In the genomic region with DNA sequence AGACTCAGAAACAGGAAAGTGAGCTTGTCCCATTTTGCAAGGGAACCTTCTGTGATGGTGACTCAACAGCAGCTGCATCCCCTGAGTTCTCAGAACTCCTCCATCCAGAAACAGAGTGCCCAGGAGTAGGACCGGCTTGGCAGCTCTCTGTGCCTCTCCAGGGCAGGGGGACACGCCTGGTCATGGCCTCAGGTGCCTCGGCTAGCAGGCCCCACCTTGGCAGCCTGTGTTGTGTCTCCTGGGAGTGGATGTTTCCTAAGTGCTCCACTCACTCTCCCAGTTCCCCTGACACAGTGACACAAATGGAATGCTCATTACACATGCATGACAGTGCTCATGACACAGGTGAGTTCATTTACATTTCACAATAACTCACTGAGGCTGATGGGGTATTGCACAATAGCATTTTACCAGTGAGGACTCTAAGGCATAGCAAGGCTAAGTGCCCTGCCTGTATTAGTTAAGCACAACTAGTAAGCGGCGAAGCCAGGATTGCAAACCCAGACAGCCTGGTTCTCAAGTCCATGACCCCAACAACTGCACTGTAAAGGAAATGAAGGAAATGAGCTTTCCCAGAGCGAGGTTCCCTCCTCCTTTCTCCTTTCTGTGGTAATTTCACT, we compare ENCODE assay signal across 10 cellular contexts. TPM values are rescaled to one million over a fixed set of nuclear protein-coding genes. Genes with fewer than 3 reads are reported as not detected.
DNase-seq lines count a peak whose midpoint lies in the region; ATAC-seq and TF ChIP-seq lines count a peak whose summit lies in the region.
"Had no signal": no experiment of that assay in that cellular context is flagged by ENCODE, and none has a peak within 500 bp of the region (broad histone marks: within the 10 kb centered on the region; RNA-seq: fewer than 3 reads in every experiment).

No MANE protein-coding gene starts in this region.

- H3K9me3 ChIP-seq in upper lobe of right lung: no peaks in the 10 kb centered on the region

- DNase-seq in SKM-1 treated with dmso at 0.1 percent for 144 hours (lab: John Stamatoyannopoulos, UW; ENCODE audit: unreplicated experiment): peak; percentile 14
- no peak for DNase-seq in SKM-1 (lab: John Stamatoyannopoulos, UW; ENCODE audit: unreplicated experiment)
- peak; percentile 37 for DNase-seq in amniotic epithelial cell (ENCODE audit: low read depth)
- no peak for DNase-seq in left lobe of liver (ENCODE audit: low spot score)
- DNase-seq in upper lobe of right lung: peak; percentile 89
- DNase-seq in DMS 273 (lab: John Stamatoyannopoulos, UW; ENCODE audit: unreplicated experiment): no peak
- DNase-seq: T-helper 17 cell had no signal

- H3K4me3 ChIP-seq in upper lobe of right lung: no peak overlapping the region

- no peak overlapping the region for H3K27ac ChIP-seq in upper lobe of right lung

- peak; percentile 71 for ATAC-seq in left lobe of liver
- peak; percentile 95 for ATAC-seq in upper lobe of right lung
- no peak for ATAC-seq in GM21786 (IDR thresholded peaks at IDR 0.05; ENCODE audit: unreplicated experiment)
- ATAC-seq in GM18517 (IDR thresholded peaks at IDR 0.05; ENCODE audit: unreplicated experiment): no peak
- ATAC-seq: sciatic nerve, T-helper 17 cell had no signal

- no peaks in the 10 kb centered on the region for H3K27me3 ChIP-seq in upper lobe of right lung

- intact Hi-C loops in upper lobe of right lung (cut with DNase I): no loop called here

- no peaks in the 10 kb centered on the region for H3K4me1 ChIP-seq in upper lobe of right lung

- TF ChIP-seq CTCF in upper lobe of right lung (IDR thresholded peaks at IDR 0.05): no peak

- no peaks in the 10 kb centered on the region for H3K36me3 ChIP-seq in upper lobe of right lung

RNA-seq across cellular contexts. Expression of a gene that starts 47.4 kb away (rescaled TPM):
- 153 TPM for total RNA-seq in left lobe of liver
- total RNA-seq in upper lobe of right lung: 477 TPM

Comparison
In these comparisons a context has a peak if more than half of its experiments do, and no peak if none do; other contexts are left out.
1. DNase-seq: peak in SKM-1 treated with dmso at 0.1 percent for 144 hours (single experiment), amniotic epithelial cell (single experiment) and upper lobe of right lung (single experiment); none in SKM-1 (single experiment), left lobe of liver (single experiment) and DMS 273 (single experiment).
2. ATAC-seq: peak in left lobe of liver (single experiment) and upper lobe of right lung (single experiment); none in GM21786 (single experiment) and GM18517 (single experiment).